8 cellular contexts compared by ENCODE assay signal in genomic region chr1:35192853-35193664, GRCh38.
DNase-seq lines count a peak whose midpoint lies in the region; ATAC-seq and TF ChIP-seq lines count a peak whose summit lies in the region.

Gene SFPQ, minus strand, starts transcription at chr1:35193145. Its CDS starts 96 bp downstream, at chr1:35193049.

- peak within 1 kb of the TSS; percentile 86 for H3K4me3 Mint-ChIP-seq in central memory CD8-positive, alpha-beta T cell

- peaks cover 33% of the 10 kb centered on the region for H3K4me1 Mint-ChIP-seq in central memory CD8-positive, alpha-beta T cell

- peaks cover 51% of the 10 kb centered on the region for H3K36me3 Mint-ChIP-seq in central memory CD8-positive, alpha-beta T cell (ENCODE audit: insufficient read depth)

- H3K27me3 Mint-ChIP-seq in central memory CD8-positive, alpha-beta T cell, result no peaks in the 10 kb centered on the region

- peak; percentile 85 for ATAC-seq in GM19025 (IDR thresholded peaks at IDR 0.05; ENCODE audit: low read depth, unreplicated experiment)
- ATAC-seq in HG03342 (IDR thresholded peaks at IDR 0.05; ENCODE audit: unreplicated experiment), result peak; percentile 85
- ATAC-seq in central memory CD8-positive, alpha-beta T cell (replicated peaks; ENCODE audit: extremely low read depth, poor library complexity, severe bottlenecking), result peak; percentile 91

- no peaks in the 10 kb centered on the region for H3K9me3 Mint-ChIP-seq in central memory CD8-positive, alpha-beta T cell

- H3K27ac Mint-ChIP-seq in central memory CD8-positive, alpha-beta T cell (ENCODE audit: low read depth), result peak within 1 kb of the TSS; percentile 92

- TF ChIP-seq CTCF in AG09319 (IDR thresholded peaks at IDR 0.05; ENCODE audit: low read depth, low read length), result no peak

- DNase-seq in AG09319 (ENCODE audit: extremely low read depth, low read depth) (peak; percentile 99), NCI-H446 (lab: John Stamatoyannopoulos, UW) (peak; percentile 98 to 99), iris pigment epithelial cell (ENCODE audit: low read depth) (peak; percentile 100)
- peak; percentile 96 for DNase-seq in activated CD4-positive, CD25-positive, alpha-beta regulatory T cell treated with anti-CD3 and anti-CD28 coated beads, Interleukin-2, amount 50 U/mL, for 16 hours (ENCODE audit: low read depth, low spot score)
- peak; percentile 99 for DNase-seq in central memory CD8-positive, alpha-beta T cell (ENCODE audit: low spot score in 2 of 2)
- peak; percentile 95 to 97 for DNase-seq in stimulated activated CD4-positive, alpha-beta T cell treated with anti-CD3 and anti-CD28 coated beads, Interleukin-12 subunit alpha, Interleukin-12 subunit beta, amount 100 ng/mL, for 24 hours (ENCODE audit: low read depth in 2 of 2)

Comparison
In these comparisons a context has a peak if more than half of its experiments do, and no peak if none do; other contexts are left out.
1. Peak in every context shown above with its lines: DNase-seq and ATAC-seq.